Comparison of ENCODE assay signal across 11 cellular contexts in the genomic region with DNA sequence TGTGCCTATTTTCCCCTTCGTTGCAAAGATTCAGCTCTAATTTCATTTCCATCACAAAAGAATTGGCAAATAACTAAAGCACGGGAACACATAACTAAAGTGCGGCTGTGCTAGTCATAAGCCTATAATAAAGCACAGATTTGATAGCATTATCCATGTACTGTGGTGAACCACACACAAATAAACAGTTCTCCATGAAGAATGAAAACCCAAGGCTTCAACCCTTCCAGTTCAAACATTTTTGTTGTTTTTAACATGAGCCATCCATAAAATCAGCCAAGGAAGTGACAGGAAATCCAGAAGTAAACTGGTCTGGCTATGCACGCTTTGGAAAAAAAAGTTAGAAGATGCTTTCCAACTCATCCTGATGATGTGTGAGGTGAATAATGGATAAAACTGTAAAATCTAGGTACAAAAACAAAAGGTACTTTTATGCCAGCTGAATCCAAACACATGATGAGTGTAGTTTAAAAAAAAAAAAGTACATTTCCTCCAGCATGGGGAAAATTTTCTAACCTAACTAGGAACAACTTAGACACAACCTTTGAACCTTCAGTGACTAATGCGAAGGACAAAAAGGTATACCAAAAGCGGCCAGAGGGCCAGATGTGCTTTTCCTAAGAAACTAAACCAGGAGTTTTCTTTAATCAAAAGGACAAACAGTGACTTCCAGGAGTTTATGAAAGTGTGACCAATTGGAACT. TPM values are rescaled to one million over a fixed set of nuclear protein-coding genes. Genes with fewer than 3 reads are reported as not detected.
DNase-seq lines count a peak whose midpoint lies in the region; ATAC-seq and TF ChIP-seq lines count a peak whose summit lies in the region.
"Had no signal": no experiment of that assay in that cellular context is flagged by ENCODE, and none has a peak within 500 bp of the region (broad histone marks: within the 10 kb centered on the region; RNA-seq: fewer than 3 reads in every experiment).

No MANE protein-coding gene starts in this region.

- peak overlapping the region; percentile 90 for H3K27ac Mint-ChIP-seq in endodermal cell
- H3K27ac Mint-ChIP-seq in nephron progenitor cell, result peak overlapping the region; percentile 93
- H3K27ac Mint-ChIP-seq in naive thymus-derived CD8-positive, alpha-beta T cell, result no peak overlapping the region
- H3K27ac Mint-ChIP-seq: activated CD8-positive, alpha-beta memory T cell treated with anti-CD3 and anti-CD28 coated beads, Interleukin-2, amount 10 ng/mL, durations not matched to agents 7 days and 5 days had no signal

- peak; percentile 63 for DNase-seq in AG20443 (ENCODE audit: low spot score)
- DNase-seq in M059J (ENCODE audit: low read depth), result peak; percentile 94
- DNase-seq in endodermal cell, result no peak
- no peak for DNase-seq in nephron progenitor cell
- no peak for DNase-seq in central memory CD4-positive, alpha-beta T cell
- DNase-seq in naive thymus-derived CD8-positive, alpha-beta T cell, result no peak
- DNase-seq: activated CD8-positive, alpha-beta memory T cell treated with anti-CD3 and anti-CD28 coated beads, Interleukin-2, amount 10 ng/mL, durations not matched to agents 7 days and 5 days; NCI-H748 treated with DMSO at 0.1 percent for 48 hours had no signal

- H3K4me1 ChIP-seq in endodermal cell (ENCODE audit: control insufficient read depth, insufficient read depth, low read length), result peaks cover 43% of the 10 kb centered on the region

- H3K4me3 Mint-ChIP-seq in endodermal cell (no peak overlapping the region), nephron progenitor cell (no peak overlapping the region)
- no peak overlapping the region for H3K4me3 Mint-ChIP-seq in naive thymus-derived CD8-positive, alpha-beta T cell
- H3K4me3 Mint-ChIP-seq: activated CD8-positive, alpha-beta memory T cell treated with anti-CD3 and anti-CD28 coated beads, Interleukin-2, amount 10 ng/mL, durations not matched to agents 7 days and 5 days had no signal

- no peak for ATAC-seq in HG03095 (IDR thresholded peaks at IDR 0.05; ENCODE audit: unreplicated experiment)
- no peak for ATAC-seq in naive thymus-derived CD8-positive, alpha-beta T cell
- ATAC-seq in HG03354 (IDR thresholded peaks at IDR 0.05; ENCODE audit: poor library complexity, severe bottlenecking, unreplicated experiment), result no peak
- ATAC-seq: activated CD8-positive, alpha-beta memory T cell treated with anti-CD3 and anti-CD28 coated beads, Interleukin-2, amount 10 ng/mL, durations not matched to agents 7 days and 5 days had no signal

- H3K9me3 ChIP-seq in endodermal cell (ENCODE audit: control insufficient read depth, low read length), result peaks cover 5% of the 10 kb centered on the region

- H3K36me3 Mint-ChIP-seq in endodermal cell (ENCODE audit: low read depth), result peaks cover 3% of the 10 kb centered on the region
- no peaks in the 10 kb centered on the region for H3K36me3 Mint-ChIP-seq in nephron progenitor cell (ENCODE audit: low read depth)
- peaks cover 0 to 2% (median 0%) of the 10 kb centered on the region in 3 donors for H3K36me3 Mint-ChIP-seq in naive thymus-derived CD8-positive, alpha-beta T cell
- H3K36me3 Mint-ChIP-seq: activated CD8-positive, alpha-beta memory T cell treated with anti-CD3 and anti-CD28 coated beads, Interleukin-2, amount 10 ng/mL, durations not matched to agents 7 days and 5 days had no signal

- H3K36me3 ChIP-seq in endodermal cell (ENCODE audit: control insufficient read depth, insufficient read depth, low read length), result peaks cover 9% of the 10 kb centered on the region

- H3K9ac ChIP-seq in endodermal cell (ENCODE audit: extremely low read depth, low read length, poor library complexity, severe bottlenecking), result no peak overlapping the region

- H3K4me3 ChIP-seq in endodermal cell (ENCODE audit: low read length), result peak overlapping the region; percentile 95

- TF ChIP-seq CTCF in endodermal cell (conservative IDR thresholded peaks at IDR 0.05) (no peak), nephron progenitor cell (IDR thresholded peaks at IDR 0.05) (no peak)

- H3K27me3 Mint-ChIP-seq in endodermal cell (ENCODE audit: insufficient read depth) (no peaks in the 10 kb centered on the region), nephron progenitor cell (ENCODE audit: low read depth, poor library complexity) (no peaks in the 10 kb centered on the region)
- H3K27me3 Mint-ChIP-seq in naive thymus-derived CD8-positive, alpha-beta T cell, result peaks cover 29 to 71% (median 33%) of the 10 kb centered on the region in 5 donors

- H3K27ac ChIP-seq in endodermal cell (ENCODE audit: low read depth, low read length), result peak overlapping the region; percentile 90
- H3K27ac ChIP-seq: epithelial cell of prostate had no signal

- H3K27me3 ChIP-seq in endodermal cell (ENCODE audit: control insufficient read depth, insufficient read depth, low read length, poor library complexity, severe bottlenecking), result no peaks in the 10 kb centered on the region

- peaks cover 81% of the 10 kb centered on the region for H3K4me1 Mint-ChIP-seq in endodermal cell
- H3K4me1 Mint-ChIP-seq in nephron progenitor cell, result no peaks in the 10 kb centered on the region
- H3K4me1 Mint-ChIP-seq in naive thymus-derived CD8-positive, alpha-beta T cell, result peaks cover 0 to 39% (median 3%) of the 10 kb centered on the region in 4 donors
- H3K4me1 Mint-ChIP-seq: activated CD8-positive, alpha-beta memory T cell treated with anti-CD3 and anti-CD28 coated beads, Interleukin-2, amount 10 ng/mL, durations not matched to agents 7 days and 5 days had no signal

- H3K9me3 Mint-ChIP-seq in endodermal cell, result no peaks in the 10 kb centered on the region
- no peaks in the 10 kb centered on the region for H3K9me3 Mint-ChIP-seq in nephron progenitor cell
- peaks cover 0 to 6% (median 0%) of the 10 kb centered on the region in 9 donors for H3K9me3 Mint-ChIP-seq in naive thymus-derived CD8-positive, alpha-beta T cell

- POLR2A ChIA-PET in naive thymus-derived CD8-positive, alpha-beta T cell (lab: Charles Lee), result no interaction called here

- WGBS in endodermal cell (ENCODE audit: insufficient coverage in 1 of 2, insufficient read length in 1 of 2), 2 experiments, result 53 to 70% methylated on average over 5 to 6 of the region's 6 CpGs

RNA-seq across cellular contexts. Expression of a gene that starts 10.2 kb away (rescaled TPM):
- total RNA-seq in M059J (2014; rRNA removed; shearing (Covaris generic)), result 14.2 and 18.0 TPM in 2 replicates
- total RNA-seq in endodermal cell, result 100 to 1,000 TPM; 138 to 140 TPM
- 85.1 TPM for polyA plus RNA-seq in endodermal cell (2013, experiment 1 of 2)
- polyA plus RNA-seq in endodermal cell (2013, experiment 2 of 2), result 84.0 TPM
- total RNA-seq in naive thymus-derived CD8-positive, alpha-beta T cell, result under 1 TPM; 0.47 to 0.66 TPM
- not detected for polyA plus RNA-seq in naive thymus-derived CD8-positive, alpha-beta T cell
- total RNA-seq: activated CD8-positive, alpha-beta memory T cell treated with anti-CD3 and anti-CD28 coated beads, Interleukin-2, amount 10 ng/mL, durations not matched to agents 7 days and 5 days had no signal

Comparison
In these comparisons a context has a peak if more than half of its experiments do, and no peak if none do; other contexts are left out.
1. DNase-seq: peak in AG20443 (single experiment) and M059J (single experiment); none in endodermal cell (single experiment), nephron progenitor cell (single experiment), central memory CD4-positive, alpha-beta T cell (single experiment) and naive thymus-derived CD8-positive, alpha-beta T cell (0 of 10).
2. H3K27ac Mint-ChIP-seq: peak in endodermal cell (single experiment) and nephron progenitor cell (single experiment); none in naive thymus-derived CD8-positive, alpha-beta T cell (0 of 10).